ENCODE assay signal across 27 cellular contexts in genomic region chr11:113458189-113458588, GRCh38. TPM values are rescaled to one million over a fixed set of nuclear protein-coding genes. Genes with fewer than 3 reads are reported as not detected.
"Had no signal": no experiment of that assay in that cellular context is flagged by ENCODE, and none has a peak within 500 bp of the region (broad histone marks: within the 10 kb centered on the region; RNA-seq: fewer than 3 reads in every experiment).

No MANE protein-coding gene starts in this region.

- H3K27me3 ChIP-seq: sigmoid colon, transverse colon, uterus had no signal

- ATAC-seq: effector memory CD8-positive, alpha-beta T cell; left lung; naive thymus-derived CD4-positive, alpha-beta T cell; psoas muscle; right cardiac atrium; stimulated activated memory B cell treated with anti-CD40 and anti-IgM and Interleukin-4, amounts not matched to agents 10 μg/mL and 1 μg/mL and 100 μg/mL, for 72 hours; stimulated activated naive CD8-positive, alpha-beta T cell treated with anti-CD3 and anti-CD28 coated beads, Interleukin-15, Interleukin-2, amounts not matched to agents 100 U/mL and 50 U/mL, for 24 hours; upper lobe of right lung had no signal

- DNase-seq: cortex of kidney; effector memory CD8-positive, alpha-beta T cell; erythroblast; esophagus squamous epithelium; foreskin melanocyte; head of caudate nucleus; kidney; left lung; mesenchymal stem cell; naive thymus-derived CD4-positive, alpha-beta T cell; nucleus accumbens; psoas muscle; right cardiac atrium; sigmoid colon; spleen; stimulated activated CD4-positive, alpha-beta T cell treated with anti-CD3 and anti-CD28 coated beads, Interleukin-4, amount 100 ng/mL, for 4 hours; stimulated activated naive CD8-positive, alpha-beta T cell treated with anti-CD3 and anti-CD28 coated beads, Interleukin-15, Interleukin-2, amounts not matched to agents 100 U/mL and 50 U/mL, for 24 hours; upper lobe of right lung; uterus had no signal

- H3K27ac ChIP-seq: esophagus squamous epithelium, left lung, psoas muscle, sigmoid colon, spleen, thoracic aorta, upper lobe of right lung, uterus had no signal

- H3K9me3 ChIP-seq: esophagus squamous epithelium, left lung, psoas muscle, sigmoid colon, spleen, thoracic aorta, transverse colon, upper lobe of right lung, uterus had no signal

- H3K4me3 ChIP-seq: esophagus squamous epithelium, left lung, psoas muscle, sigmoid colon, spleen, thoracic aorta, transverse colon, upper lobe of right lung, uterus had no signal

- H3K4me1 ChIP-seq: esophagus squamous epithelium, left lung, psoas muscle, sigmoid colon, spleen, upper lobe of right lung, uterus had no signal

- H3K36me3 ChIP-seq: esophagus squamous epithelium, left lung, sigmoid colon, spleen, thoracic aorta, transverse colon, upper lobe of right lung, uterus had no signal

RNA-seq across cellular contexts. Expression of gene DRD2, which starts 17.0 kb away (rescaled TPM):
- total RNA-seq: dermis microvascular lymphatic vessel endothelial cell; left lung; lung microvascular endothelial cell; naive thymus-derived CD4-positive, alpha-beta T cell; osteocyte; renal cortical epithelial cell; right cardiac atrium; skeletal muscle tissue; spleen; thoracic aorta; upper lobe of right lung; uterus had no signal
